ENCODE assay signal across 8 cellular contexts in the genomic region with DNA sequence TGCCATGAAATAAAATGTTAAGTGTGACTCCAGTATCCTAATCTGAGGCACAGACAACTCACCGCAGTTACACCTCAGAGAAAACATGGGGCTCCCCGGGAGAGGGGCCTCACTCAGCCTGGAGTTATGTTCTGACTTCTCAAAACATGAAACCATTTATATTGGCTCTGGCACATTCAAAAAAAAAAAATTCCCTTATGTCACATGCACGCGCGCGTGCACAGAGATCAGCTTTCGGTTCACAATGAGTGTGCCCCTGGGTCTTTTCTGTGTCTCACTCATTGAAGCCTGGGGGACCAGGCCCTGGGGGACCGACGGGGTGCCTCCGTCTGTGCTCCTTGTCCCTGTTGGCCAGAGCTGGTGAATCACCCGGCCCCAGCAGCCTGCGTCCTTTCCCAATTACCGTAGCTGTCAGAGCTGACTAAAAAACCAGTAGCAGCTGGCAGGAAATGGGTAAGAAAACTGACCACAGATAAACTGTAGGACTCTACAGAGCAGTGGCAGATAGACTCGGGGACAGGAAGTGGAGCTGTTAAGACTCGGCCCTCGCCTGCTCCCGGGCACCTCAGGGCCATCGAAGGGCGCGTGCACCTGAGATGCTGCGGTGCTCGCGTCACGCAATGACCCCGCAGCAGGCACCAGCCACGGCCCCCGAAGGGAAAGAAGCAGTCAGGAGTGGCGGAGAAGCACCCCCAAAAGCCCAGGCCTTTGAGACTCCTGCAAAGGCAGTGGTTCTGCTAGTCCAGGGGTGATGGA.
DNase-seq lines count a peak whose midpoint lies in the region; ATAC-seq and TF ChIP-seq lines count a peak whose summit lies in the region.

No MANE protein-coding gene starts in this region.

- DNase-seq in GDM1 (lab: John Stamatoyannopoulos, UW) (peak; percentile 77), HS-27A (ENCODE audit: low read depth) (peak; percentile 24), UCSD-AML1 (lab: John Stamatoyannopoulos, UW; ENCODE audit: unreplicated experiment) (peak; percentile 85), colonic mucosa (peak; percentile 47), upper lobe of left lung (peak; percentile 80 to 83), NCI-H1092 treated with DMSO at 0.1 percent for 48 hours (lab: John Stamatoyannopoulos, UW) (no peak)
- peak; percentile 97 for DNase-seq in natural killer cell treated with Interleukin-12 subunit alpha and Interleukin-12 subunit beta and Interleukin-15 and Interleukin-18, amount 100 ng/mL, for 72 hours (ENCODE audit: low spot score)

- WGBS in upper lobe of left lung, 2 donors: 42 to 56% methylated on average over 20 to 28 of the region's 28 CpGs

- H3K36me3 ChIP-seq in colonic mucosa: no peaks in the 10 kb centered on the region
- no peaks in the 10 kb centered on the region for H3K36me3 ChIP-seq in upper lobe of left lung

- peaks cover 85 to 89% of the 10 kb centered on the region in 2 donors for H3K4me1 Mint-ChIP-seq in natural killer cell treated with Interleukin-12 subunit alpha and Interleukin-12 subunit beta and Interleukin-15 and Interleukin-18, amount 100 ng/mL, for 72 hours (ENCODE audit: low read depth in 2 of 2)

- H3K9me3 ChIP-seq in colonic mucosa (no peaks in the 10 kb centered on the region), upper lobe of left lung (no peaks in the 10 kb centered on the region)

- H3K4me1 ChIP-seq in colonic mucosa: peaks cover 6% of the 10 kb centered on the region
- H3K4me1 ChIP-seq in upper lobe of left lung: peaks cover 19 to 55% (median 43%) of the 10 kb centered on the region in 4 donors

- no peaks in the 10 kb centered on the region for H3K36me3 Mint-ChIP-seq in natural killer cell treated with Interleukin-12 subunit alpha and Interleukin-12 subunit beta and Interleukin-15 and Interleukin-18, amount 100 ng/mL, for 72 hours

- H3K4me3 Mint-ChIP-seq in natural killer cell treated with Interleukin-12 subunit alpha and Interleukin-12 subunit beta and Interleukin-15 and Interleukin-18, amount 100 ng/mL, for 72 hours: peak overlapping the region; percentile 84

- peak in 1 of 4 donors; percentile 68 for TF ChIP-seq POLR2A in upper lobe of left lung (IDR thresholded peaks at IDR 0.05)

- H3K27ac ChIP-seq in colonic mucosa: peak overlapping the region; percentile 58
- H3K27ac ChIP-seq in upper lobe of left lung: peak overlapping the region; percentile 72 to 85 (median 79)

- intact Hi-C loops in colonic mucosa (cut with DNase I): no loop called here

- H3K9ac ChIP-seq in colonic mucosa (ENCODE audit: low read depth in 2 of 2, low read length in 2 of 2): peak overlapping the region; percentile 21 to 52

- H3K27me3 ChIP-seq in colonic mucosa: no peaks in the 10 kb centered on the region
- no peaks in the 10 kb centered on the region for H3K27me3 ChIP-seq in upper lobe of left lung

- ATAC-seq in GM21423 (IDR thresholded peaks at IDR 0.05; ENCODE audit: unreplicated experiment) (peak; percentile 70), upper lobe of left lung (ENCODE audit: low FRiP score in 2 of 2) (peak; percentile 52 to 66)
- ATAC-seq in natural killer cell treated with Interleukin-12 subunit alpha and Interleukin-12 subunit beta and Interleukin-15 and Interleukin-18, amount 100 ng/mL, for 72 hours: peak; percentile 86 to 90

- no peaks in the 10 kb centered on the region for H3K9me3 Mint-ChIP-seq in natural killer cell treated with Interleukin-12 subunit alpha and Interleukin-12 subunit beta and Interleukin-15 and Interleukin-18, amount 100 ng/mL, for 72 hours

- TF ChIP-seq CTCF in colonic mucosa (IDR thresholded peaks at IDR 0.05) (no peak), upper lobe of left lung (IDR thresholded peaks at IDR 0.05) (peak in 2 of 6 experiments; percentile 10 to 35)

- TF ChIP-seq EP300 in upper lobe of left lung (IDR thresholded peaks at IDR 0.05): peak in 2 of 4 donors; percentile 2 to 15

- H3K4me3 ChIP-seq in colonic mucosa: no peak overlapping the region
- H3K4me3 ChIP-seq in upper lobe of left lung: peak overlapping the region in 2 of 4 donors; percentile 2 to 6

- H3K27ac Mint-ChIP-seq in natural killer cell treated with Interleukin-12 subunit alpha and Interleukin-12 subunit beta and Interleukin-15 and Interleukin-18, amount 100 ng/mL, for 72 hours: peak overlapping the region; percentile 96 to 100

- no peaks in the 10 kb centered on the region for H3K27me3 Mint-ChIP-seq in natural killer cell treated with Interleukin-12 subunit alpha and Interleukin-12 subunit beta and Interleukin-15 and Interleukin-18, amount 100 ng/mL, for 72 hours
